Comparison of ENCODE assay signal across 1 cellular context in the genomic region with DNA sequence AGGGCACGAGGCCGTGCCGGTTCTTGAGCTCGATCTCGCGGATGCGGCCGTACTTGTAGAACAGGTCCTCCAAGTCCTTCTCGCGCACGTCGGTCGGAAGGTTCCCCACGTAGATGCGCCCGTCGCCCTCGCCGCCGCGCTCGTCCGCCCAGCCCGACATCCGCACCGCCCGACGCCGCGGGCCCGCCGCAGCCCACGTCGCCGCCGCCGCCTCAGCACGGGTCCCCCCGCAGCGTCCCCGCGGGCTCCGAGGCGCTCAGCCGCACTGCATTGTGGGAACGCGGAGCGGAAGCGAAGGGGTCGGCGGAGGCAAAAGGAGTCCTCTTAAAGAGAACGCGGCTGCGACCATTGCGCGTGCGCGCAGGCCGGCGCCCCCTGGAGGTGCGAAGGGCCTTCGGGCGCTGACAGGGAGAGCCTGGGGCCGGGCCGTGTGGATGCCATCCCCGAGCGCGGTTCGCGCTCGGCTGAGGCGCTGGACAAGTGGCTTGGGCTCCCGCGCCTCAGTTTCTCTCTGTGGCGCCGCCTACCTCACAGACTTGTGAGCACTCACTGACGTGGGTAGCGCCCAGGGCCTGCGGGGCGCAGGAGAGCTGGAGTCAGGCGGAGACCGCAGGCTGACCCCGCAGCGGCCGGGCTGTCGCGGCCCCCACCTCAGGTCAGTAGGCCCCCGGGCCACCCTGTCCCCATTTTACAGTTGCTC.
TF ChIP-seq lines count a peak whose summit lies in the region.

A gene with protein sequence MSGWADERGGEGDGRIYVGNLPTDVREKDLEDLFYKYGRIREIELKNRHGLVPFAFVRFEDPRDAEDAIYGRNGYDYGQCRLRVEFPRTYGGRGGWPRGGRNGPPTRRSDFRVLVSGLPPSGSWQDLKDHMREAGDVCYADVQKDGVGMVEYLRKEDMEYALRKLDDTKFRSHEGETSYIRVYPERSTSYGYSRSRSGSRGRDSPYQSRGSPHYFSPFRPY (minus strand): TSS at position 299 of the 700 bp plus-strand sequence. CDS start 139 bp downstream, at position 160.

TF ChIP-seq in HepG2, 621 proteins besides CTCF, POLR2A, EP300 and RAD21 (continued from another document and continues in another):
- TF ChIP-seq ETS1 (CRISPR knock-in tag; IDR thresholded peaks at IDR 0.05) (no peak), CCDC6 (CRISPR knock-in tag; IDR thresholded peaks at IDR 0.05) (peak; percentile 46; the same call in 1 of the 2 replicates), THAP7 (CRISPR knock-in tag; IDR thresholded peaks at IDR 0.05) (no peak), TRIM24 (CRISPR knock-in tag; IDR thresholded peaks at IDR 0.05) (no peak), ZNF747 (CRISPR knock-in tag; IDR thresholded peaks at IDR 0.05; ENCODE audit: borderline replicate concordance) (peak; percentile 27; the same call in 1 of the 2 replicates), REPIN1 (CRISPR knock-in tag; IDR thresholded peaks at IDR 0.05; ENCODE audit: borderline replicate concordance, low read depth) (peak; percentile 52; the same call in 1 of the 2 replicates), FOSL1 (CRISPR knock-in tag; IDR thresholded peaks at IDR 0.05; ENCODE audit: borderline replicate concordance) (no peak), NRL (CRISPR knock-in tag; IDR thresholded peaks at IDR 0.05; ENCODE audit: borderline replicate concordance) (peak; percentile 14; the same call in 1 of the 2 replicates), HMGA1 (CRISPR knock-in tag; conservative IDR thresholded peaks at IDR 0.05) (no peak), ZNF501 (CRISPR knock-in tag; IDR thresholded peaks at IDR 0.05) (peak; percentile 51), ZNF484 (CRISPR knock-in tag; IDR thresholded peaks at IDR 0.05; ENCODE audit: borderline replicate concordance, low read depth) (no peak), CBX2 (IDR thresholded peaks at IDR 0.05; ENCODE audit: low read depth, low read length) (no peak), CBX2 (CRISPR knock-in tag; IDR thresholded peaks at IDR 0.05; ENCODE audit: low read depth) (no peak), STAG1 (CRISPR knock-in tag; IDR thresholded peaks at IDR 0.05) (peak; percentile 26; the same call in 1 of the 2 replicates), ZNF839 (CRISPR knock-in tag; IDR thresholded peaks at IDR 0.05; ENCODE audit: borderline replicate concordance) (no peak), GRHL1 (CRISPR knock-in tag; conservative IDR thresholded peaks at IDR 0.05) (no peak), ZNF225 (CRISPR knock-in tag; IDR thresholded peaks at IDR 0.05) (no peak), ZNF430 (CRISPR knock-in tag; IDR thresholded peaks at IDR 0.05) (peak; percentile 97), ZNF33B (CRISPR knock-in tag; IDR thresholded peaks at IDR 0.05) (peak; percentile 77; the same call in 1 of the 2 replicates), MIER2 (CRISPR knock-in tag; IDR thresholded peaks at IDR 0.05) (no peak), MAZ (IDR thresholded peaks at IDR 0.05; ENCODE audit: borderline replicate concordance, low read depth, low read length) (0 out of 2 replicates have a peak, but pooled peaks have one; percentile 44), MAZ (CRISPR knock-in tag; IDR thresholded peaks at IDR 0.05; ENCODE audit: low read depth) (peak; percentile 88), ISL2 (CRISPR knock-in tag; IDR thresholded peaks at IDR 0.05) (peak; percentile 58; the same call in 1 of the 2 replicates), IKZF1 (IDR thresholded peaks at IDR 0.05) (no peak), FOXK1 (CRISPR knock-in tag; IDR thresholded peaks at IDR 0.05; ENCODE audit: borderline replicate concordance, low read depth) (peak; percentile 75; the same call in 1 of the 2 replicates), SNAPC4 (CRISPR knock-in tag; IDR thresholded peaks at IDR 0.05) (peak; percentile 35; the same call in 1 of the 2 replicates), CBX1 (IDR thresholded peaks at IDR 0.05; ENCODE audit: low read depth) (no peak), RXRA (CRISPR knock-in tag; IDR thresholded peaks at IDR 0.05) (peak; percentile 79; the same call in 1 of the 2 replicates), ZNF335 (CRISPR knock-in tag; IDR thresholded peaks at IDR 0.05) (peak; percentile 71; the same call in 1 of the 2 replicates)
- TF ChIP-seq, protein P1, sequence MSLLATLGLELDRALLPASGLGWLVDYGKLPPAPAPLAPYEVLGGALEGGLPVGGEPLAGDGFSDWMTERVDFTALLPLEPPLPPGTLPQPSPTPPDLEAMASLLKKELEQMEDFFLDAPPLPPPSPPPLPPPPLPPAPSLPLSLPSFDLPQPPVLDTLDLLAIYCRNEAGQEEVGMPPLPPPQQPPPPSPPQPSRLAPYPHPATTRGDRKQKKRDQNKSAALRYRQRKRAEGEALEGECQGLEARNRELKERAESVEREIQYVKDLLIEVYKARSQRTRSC (CRISPR knock-in tag; IDR thresholded peaks at IDR 0.05; ENCODE audit: low read depth), result no peak
- TF ChIP-seq, protein P2, sequence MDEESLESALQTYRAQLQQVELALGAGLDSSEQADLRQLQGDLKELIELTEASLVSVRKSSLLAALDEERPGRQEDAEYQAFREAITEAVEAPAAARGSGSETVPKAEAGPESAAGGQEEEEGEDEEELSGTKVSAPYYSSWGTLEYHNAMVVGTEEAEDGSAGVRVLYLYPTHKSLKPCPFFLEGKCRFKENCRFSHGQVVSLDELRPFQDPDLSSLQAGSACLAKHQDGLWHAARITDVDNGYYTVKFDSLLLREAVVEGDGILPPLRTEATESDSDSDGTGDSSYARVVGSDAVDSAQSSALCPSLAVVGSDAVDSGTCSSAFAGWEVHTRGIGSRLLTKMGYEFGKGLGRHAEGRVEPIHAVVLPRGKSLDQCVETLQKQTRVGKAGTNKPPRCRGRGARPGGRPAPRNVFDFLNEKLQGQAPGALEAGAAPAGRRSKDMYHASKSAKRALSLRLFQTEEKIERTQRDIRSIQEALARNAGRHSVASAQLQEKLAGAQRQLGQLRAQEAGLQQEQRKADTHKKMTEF (CRISPR knock-in tag; IDR thresholded peaks at IDR 0.05), result peak; percentile 79
- TF ChIP-seq, protein P3, sequence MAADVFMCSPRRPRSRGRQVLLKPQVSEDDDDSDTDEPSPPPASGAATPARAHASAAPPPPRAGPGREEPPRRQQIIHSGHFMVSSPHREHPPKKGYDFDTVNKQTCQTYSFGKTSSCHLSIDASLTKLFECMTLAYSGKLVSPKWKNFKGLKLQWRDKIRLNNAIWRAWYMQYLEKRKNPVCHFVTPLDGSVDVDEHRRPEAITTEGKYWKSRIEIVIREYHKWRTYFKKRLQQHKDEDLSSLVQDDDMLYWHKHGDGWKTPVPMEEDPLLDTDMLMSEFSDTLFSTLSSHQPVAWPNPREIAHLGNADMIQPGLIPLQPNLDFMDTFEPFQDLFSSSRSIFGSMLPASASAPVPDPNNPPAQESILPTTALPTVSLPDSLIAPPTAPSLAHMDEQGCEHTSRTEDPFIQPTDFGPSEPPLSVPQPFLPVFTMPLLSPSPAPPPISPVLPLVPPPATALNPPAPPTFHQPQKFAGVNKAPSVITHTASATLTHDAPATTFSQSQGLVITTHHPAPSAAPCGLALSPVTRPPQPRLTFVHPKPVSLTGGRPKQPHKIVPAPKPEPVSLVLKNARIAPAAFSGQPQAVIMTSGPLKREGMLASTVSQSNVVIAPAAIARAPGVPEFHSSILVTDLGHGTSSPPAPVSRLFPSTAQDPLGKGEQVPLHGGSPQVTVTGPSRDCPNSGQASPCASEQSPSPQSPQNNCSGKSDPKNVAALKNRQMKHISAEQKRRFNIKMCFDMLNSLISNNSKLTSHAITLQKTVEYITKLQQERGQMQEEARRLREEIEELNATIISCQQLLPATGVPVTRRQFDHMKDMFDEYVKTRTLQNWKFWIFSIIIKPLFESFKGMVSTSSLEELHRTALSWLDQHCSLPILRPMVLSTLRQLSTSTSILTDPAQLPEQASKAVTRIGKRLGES (CRISPR knock-in tag; IDR thresholded peaks at IDR 0.05; ENCODE audit: borderline replicate concordance), result no peak
